ENCODE assay signal across 2 cellular contexts in the genomic region with DNA sequence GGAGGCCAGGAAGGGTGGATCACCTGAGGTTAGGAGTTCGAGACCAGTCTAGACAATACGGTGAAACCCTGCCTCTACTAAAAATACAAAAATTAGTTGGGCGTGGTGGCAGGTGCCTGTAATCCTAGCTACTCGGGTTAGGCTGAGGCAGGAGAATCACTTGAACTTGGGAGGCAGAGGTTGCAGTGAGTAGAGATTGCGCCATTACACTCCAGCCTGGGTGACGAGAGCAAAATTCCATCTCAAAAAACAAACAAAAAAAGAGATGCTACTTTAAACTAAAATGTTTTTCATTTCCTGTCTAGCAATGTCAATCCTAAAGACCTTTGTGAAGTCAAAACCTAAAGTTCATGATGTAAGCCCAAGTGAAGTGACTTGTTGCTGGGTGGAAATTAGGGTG.
TF ChIP-seq lines count a peak whose summit lies in the region.

No MANE protein-coding gene starts in this region.

TF ChIP-seq in GM23338, 12 proteins besides CTCF, POLR2A, EP300 and RAD21:
- TF ChIP-seq EZH2phosphoT487 (IDR thresholded peaks at IDR 0.05; ENCODE audit: unreplicated experiment) (no peak), POLR2AphosphoS5 (IDR thresholded peaks at IDR 0.05; ENCODE audit: low read depth) (no peak)

TF ChIP-seq in K562, 482 proteins besides CTCF, POLR2A, EP300 and RAD21:
- peak; percentile 32; the same call in 1 of the 2 replicates for TF ChIP-seq CEBPB (tag; IDR thresholded peaks at IDR 0.05)
- TF ChIP-seq ZKSCAN3 (CRISPR knock-in tag; IDR thresholded peaks at IDR 0.05), result no peak
